In the genomic region with DNA sequence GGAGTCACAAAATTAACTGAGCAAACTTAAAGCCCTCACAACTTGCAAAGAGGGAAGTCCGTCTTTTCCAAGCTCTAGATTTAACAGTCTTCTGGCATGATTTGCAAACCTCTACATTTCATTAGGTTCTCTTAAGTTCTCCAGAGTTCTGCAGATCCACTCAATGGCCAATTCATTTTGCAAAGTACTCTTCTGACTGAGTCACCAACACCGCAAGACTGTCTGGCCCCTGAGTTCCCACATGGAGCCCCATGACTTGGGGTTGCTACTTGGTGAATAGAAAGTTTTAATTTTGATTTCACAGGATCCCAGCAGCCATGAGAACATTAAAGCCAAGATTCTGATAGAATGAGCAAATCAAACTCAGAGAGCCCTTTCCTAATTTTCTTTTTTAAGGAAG, we compare ENCODE assay signal across 15 cellular contexts.
DNase-seq lines count a peak whose midpoint lies in the region; ATAC-seq and TF ChIP-seq lines count a peak whose summit lies in the region.
"Had no signal": no experiment of that assay in that cellular context is flagged by ENCODE, and none has a peak within 500 bp of the region (broad histone marks: within the 10 kb centered on the region; RNA-seq: fewer than 3 reads in every experiment).

No MANE protein-coding gene starts in this region.

- peaks cover 43% of the 10 kb centered on the region for H3K4me1 Mint-ChIP-seq in WTC11
- H3K4me1 Mint-ChIP-seq in T-helper 2 cell treated with Interferon-gamma antibody and Interleukin-4, amounts not matched to agents 5 μg/mL and 100 μg/mL, for 36 hours (ENCODE audit: low read depth) = no peaks in the 10 kb centered on the region

- no peaks in the 10 kb centered on the region for H3K27me3 ChIP-seq in MM.1S (replicated peaks; ENCODE audit: insufficient read depth, low read length)
- H3K27me3 ChIP-seq in smooth muscle cell (ENCODE audit: low read depth) = no peaks in the 10 kb centered on the region

- peak; percentile 35 for DNase-seq in HCEC 1CT
- no peak for DNase-seq in MM.1S
- peak; percentile 63 for DNase-seq in foreskin melanocyte
- DNase-seq in smooth muscle cell (lab: John Stamatoyannopoulos, UW; ENCODE audit: unreplicated experiment) = no peak
- DNase-seq in WTC11 (ENCODE audit: low spot score) = no peak
- no peak for DNase-seq in T-helper 2 cell treated with Interferon-gamma antibody and Interleukin-4, amounts not matched to agents 5 μg/mL and 100 μg/mL, for 36 hours (ENCODE audit: low spot score)
- DNase-seq: AML-193, DMS79 treated with DMSO at 0.1 percent for 48 hours, NCI-H1105 treated with DMSO at 0.1 percent for 48 hours, NCI-H1694, NCI-H774, SIG-M5 had no signal

- no peaks in the 10 kb centered on the region for H3K36me3 ChIP-seq in MM.1S (replicated peaks; ENCODE audit: insufficient read depth, low read length)
- H3K36me3 ChIP-seq in smooth muscle cell (ENCODE audit: low read depth) = no peaks in the 10 kb centered on the region
- H3K36me3 ChIP-seq: HAP-1 had no signal

- no peaks in the 10 kb centered on the region for H3K9me3 Mint-ChIP-seq in WTC11
- H3K9me3 Mint-ChIP-seq in T-helper 2 cell treated with Interferon-gamma antibody and Interleukin-4, amounts not matched to agents 5 μg/mL and 100 μg/mL, for 36 hours = no peaks in the 10 kb centered on the region

- no peak overlapping the region for H3K4me3 Mint-ChIP-seq in WTC11
- no peak overlapping the region for H3K4me3 Mint-ChIP-seq in T-helper 2 cell treated with Interferon-gamma antibody and Interleukin-4, amounts not matched to agents 5 μg/mL and 100 μg/mL, for 36 hours

- H3F3A ChIP-seq in MM.1S (ENCODE audit: insufficient read depth, low read length) (peaks cover 31% of the 10 kb centered on the region), smooth muscle cell (ENCODE audit: low read depth) (peaks cover 18% of the 10 kb centered on the region)

- no peak for ATAC-seq in GM18870 (IDR thresholded peaks at IDR 0.05; ENCODE audit: unreplicated experiment)
- no peak for ATAC-seq in WTC11

- H2AFZ ChIP-seq in MM.1S (ENCODE audit: low read length) = no peak overlapping the region
- no peak overlapping the region for H2AFZ ChIP-seq in smooth muscle cell (ENCODE audit: low read depth)

- peak overlapping the region; percentile 22; the same call in 1 of the 2 replicates for H3K9ac ChIP-seq in MM.1S (ENCODE audit: low read length)
- H3K9ac ChIP-seq in smooth muscle cell (ENCODE audit: low read depth) = no peak overlapping the region

- 92% methylated on average over 2 of the region's 2 CpGs for WGBS in smooth muscle cell (ENCODE audit: low lambda C conversion rate)

- H4K20me1 ChIP-seq in MM.1S (ENCODE audit: insufficient read depth, low read length) (no peaks in the 10 kb centered on the region), smooth muscle cell (ENCODE audit: low read depth) (no peaks in the 10 kb centered on the region)

- H3K4me2 ChIP-seq in MM.1S (ENCODE audit: low read depth, low read length) (peak overlapping the region; percentile 72; the same call in 1 of the 2 replicates), smooth muscle cell (no peak overlapping the region)

- no peaks in the 10 kb centered on the region for H3K36me3 Mint-ChIP-seq in WTC11
- H3K36me3 Mint-ChIP-seq in T-helper 2 cell treated with Interferon-gamma antibody and Interleukin-4, amounts not matched to agents 5 μg/mL and 100 μg/mL, for 36 hours (ENCODE audit: low read depth) = no peaks in the 10 kb centered on the region

- CTCF ChIA-PET in WTC11 (lab: Charles Lee) = interaction anchor here (1.0 kb wide), 1 partner anchor 42 kb away, joined by 3 read pairs; no protein-coding TSS in a partner anchor

- H3K9me2 ChIP-seq in MM.1S (replicated peaks; ENCODE audit: insufficient read depth, low read length) = no peaks in the 10 kb centered on the region

- POLR2A ChIA-PET in WTC11 (lab: Charles Lee) = interaction anchor here (0.6 kb wide), 1 partner anchor 110 kb away, joined by 3 read pairs; no protein-coding TSS in a partner anchor

- H3K9me3 ChIP-seq in MM.1S (replicated peaks; ENCODE audit: insufficient read depth, low read length) (no peaks in the 10 kb centered on the region), smooth muscle cell (replicated peaks; ENCODE audit: low read depth) (no peaks in the 10 kb centered on the region)
- H3K9me3 ChIP-seq: HAP-1 had no signal

- no peak for TF ChIP-seq CTCF in MM.1S (IDR thresholded peaks at IDR 0.05; ENCODE audit: low read length)
- TF ChIP-seq CTCF in smooth muscle cell (IDR thresholded peaks at IDR 0.05; ENCODE audit: borderline replicate concordance, insufficient read depth, poor library complexity, severe bottlenecking) = no peak
- TF ChIP-seq CTCF in WTC11 (IDR thresholded peaks at IDR 0.05) = no peak

- no peak overlapping the region for H3K27ac Mint-ChIP-seq in WTC11
- no peak overlapping the region for H3K27ac Mint-ChIP-seq in T-helper 2 cell treated with Interferon-gamma antibody and Interleukin-4, amounts not matched to agents 5 μg/mL and 100 μg/mL, for 36 hours

- peak overlapping the region; percentile 32; the same call in 1 of the 2 replicates for H3K4me3 ChIP-seq in MM.1S (ENCODE audit: low read length)
- no peak overlapping the region for H3K4me3 ChIP-seq in smooth muscle cell
- H3K4me3 ChIP-seq: HAP-1 had no signal

- H3K27me3 Mint-ChIP-seq in WTC11 (ENCODE audit: low read depth) = no peaks in the 10 kb centered on the region
- H3K27me3 Mint-ChIP-seq in T-helper 2 cell treated with Interferon-gamma antibody and Interleukin-4, amounts not matched to agents 5 μg/mL and 100 μg/mL, for 36 hours (ENCODE audit: low read depth) = no peaks in the 10 kb centered on the region

- peak overlapping the region; percentile 70; the same call in 1 of the 2 replicates for H3K27ac ChIP-seq in MM.1S (ENCODE audit: low read length)
- H3K27ac ChIP-seq in smooth muscle cell (ENCODE audit: low read depth) = peak overlapping the region; percentile 27
- H3K27ac ChIP-seq: C4-2B had no signal

- H3K4me1 ChIP-seq in MM.1S (ENCODE audit: low read length) (peaks cover 36% of the 10 kb centered on the region), smooth muscle cell (ENCODE audit: low read depth) (peaks cover 41% of the 10 kb centered on the region)
- H3K4me1 ChIP-seq: HAP-1 had no signal

- H3K79me2 ChIP-seq in MM.1S (ENCODE audit: low read length) = peaks cover 85% of the 10 kb centered on the region
- no peaks in the 10 kb centered on the region for H3K79me2 ChIP-seq in smooth muscle cell (ENCODE audit: low read depth)

TF ChIP-seq in WTC11, 78 proteins besides CTCF, POLR2A, EP300 and RAD21 (continues in another document):
- TF ChIP-seq ZNF532 (CRISPR knock-in tag; IDR thresholded peaks at IDR 0.05; ENCODE audit: borderline replicate concordance) (no peak), TP53 (CRISPR knock-in tag; IDR thresholded peaks at IDR 0.05) (no peak), ZBTB21 (CRISPR knock-in tag; IDR thresholded peaks at IDR 0.05; ENCODE audit: borderline replicate concordance) (no peak), JAZF1 (CRISPR knock-in tag; IDR thresholded peaks at IDR 0.05) (no peak), PREB (CRISPR knock-in tag; IDR thresholded peaks at IDR 0.05; ENCODE audit: borderline replicate concordance) (no peak), ZNF396 (CRISPR knock-in tag; IDR thresholded peaks at IDR 0.05; ENCODE audit: borderline replicate concordance) (no peak)
- TF ChIP-seq, protein P1, sequence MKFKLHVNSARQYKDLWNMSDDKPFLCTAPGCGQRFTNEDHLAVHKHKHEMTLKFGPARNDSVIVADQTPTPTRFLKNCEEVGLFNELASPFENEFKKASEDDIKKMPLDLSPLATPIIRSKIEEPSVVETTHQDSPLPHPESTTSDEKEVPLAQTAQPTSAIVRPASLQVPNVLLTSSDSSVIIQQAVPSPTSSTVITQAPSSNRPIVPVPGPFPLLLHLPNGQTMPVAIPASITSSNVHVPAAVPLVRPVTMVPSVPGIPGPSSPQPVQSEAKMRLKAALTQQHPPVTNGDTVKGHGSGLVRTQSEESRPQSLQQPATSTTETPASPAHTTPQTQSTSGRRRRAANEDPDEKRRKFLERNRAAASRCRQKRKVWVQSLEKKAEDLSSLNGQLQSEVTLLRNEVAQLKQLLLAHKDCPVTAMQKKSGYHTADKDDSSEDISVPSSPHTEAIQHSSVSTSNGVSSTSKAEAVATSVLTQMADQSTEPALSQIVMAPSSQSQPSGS (CRISPR knock-in tag; IDR thresholded peaks at IDR 0.05; ENCODE audit: borderline replicate concordance, low read depth) = no peak

Comparison
In these comparisons a context has a peak if more than half of its experiments do, and no peak if none do; other contexts are left out.
1. DNase-seq: peak in HCEC 1CT (single experiment) and foreskin melanocyte (single experiment); none in MM.1S (single experiment), smooth muscle cell (single experiment), WTC11 (single experiment) and T-helper 2 cell treated with Interferon-gamma antibody and Interleukin-4, amounts not matched to agents 5 μg/mL and 100 μg/mL, for 36 hours (single experiment).